ENCODE assay signal across 2 cellular contexts in the genomic region with DNA sequence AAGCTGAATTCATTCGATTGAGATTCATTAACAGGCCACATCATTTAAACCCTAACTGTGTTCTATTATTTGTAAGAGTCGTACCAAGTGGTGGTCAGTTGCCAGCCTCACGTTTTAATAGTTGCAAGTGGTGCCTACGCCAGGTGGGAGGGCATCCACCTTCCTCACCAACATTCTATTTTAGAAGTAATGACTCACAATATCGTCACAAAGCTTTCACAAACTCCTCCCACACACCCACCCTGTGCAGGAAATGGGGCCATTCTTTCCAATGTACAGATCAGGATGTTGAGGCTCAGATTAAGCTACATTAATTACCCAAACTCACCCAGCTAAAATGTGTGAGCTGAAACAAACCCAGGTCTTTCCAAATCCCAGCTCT.
TF ChIP-seq lines count a peak whose summit lies in the region.

No MANE protein-coding gene starts in this region.

TF ChIP-seq in IMR-90, 13 proteins besides CTCF, POLR2A, EP300 and RAD21 (continued from another document):
- no peak for TF ChIP-seq FOS (IDR thresholded peaks at IDR 0.05; ENCODE audit: low read depth, low read length)

TF ChIP-seq in SK-N-SH treated with all-trans-retinoic acid at 6 μM for 48 hours, 23 proteins besides CTCF, POLR2A, EP300 and RAD21 (continued from another document):
- no peak for TF ChIP-seq POU6F1 (CRISPR knock-in tag; IDR thresholded peaks at IDR 0.05; ENCODE audit: borderline replicate concordance, low read depth)
- no peak for TF ChIP-seq CREB5 (CRISPR knock-in tag; IDR thresholded peaks at IDR 0.05; ENCODE audit: low read depth)
- TF ChIP-seq ARNTL (CRISPR knock-in tag; IDR thresholded peaks at IDR 0.05; ENCODE audit: borderline replicate concordance, low read depth): no peak
- no peak for TF ChIP-seq ZNF565 (CRISPR knock-in tag; conservative IDR thresholded peaks at IDR 0.05; ENCODE audit: low read depth)
- TF ChIP-seq ZFP3 (CRISPR knock-in tag; IDR thresholded peaks at IDR 0.05): no peak
- TF ChIP-seq ISL1 (CRISPR knock-in tag; IDR thresholded peaks at IDR 0.05): no peak
- no peak for TF ChIP-seq SNAI2 (CRISPR knock-in tag; IDR thresholded peaks at IDR 0.05)
- no peak for TF ChIP-seq TCF4 (CRISPR knock-in tag; IDR thresholded peaks at IDR 0.05; ENCODE audit: borderline replicate concordance)
- TF ChIP-seq, protein P1, sequence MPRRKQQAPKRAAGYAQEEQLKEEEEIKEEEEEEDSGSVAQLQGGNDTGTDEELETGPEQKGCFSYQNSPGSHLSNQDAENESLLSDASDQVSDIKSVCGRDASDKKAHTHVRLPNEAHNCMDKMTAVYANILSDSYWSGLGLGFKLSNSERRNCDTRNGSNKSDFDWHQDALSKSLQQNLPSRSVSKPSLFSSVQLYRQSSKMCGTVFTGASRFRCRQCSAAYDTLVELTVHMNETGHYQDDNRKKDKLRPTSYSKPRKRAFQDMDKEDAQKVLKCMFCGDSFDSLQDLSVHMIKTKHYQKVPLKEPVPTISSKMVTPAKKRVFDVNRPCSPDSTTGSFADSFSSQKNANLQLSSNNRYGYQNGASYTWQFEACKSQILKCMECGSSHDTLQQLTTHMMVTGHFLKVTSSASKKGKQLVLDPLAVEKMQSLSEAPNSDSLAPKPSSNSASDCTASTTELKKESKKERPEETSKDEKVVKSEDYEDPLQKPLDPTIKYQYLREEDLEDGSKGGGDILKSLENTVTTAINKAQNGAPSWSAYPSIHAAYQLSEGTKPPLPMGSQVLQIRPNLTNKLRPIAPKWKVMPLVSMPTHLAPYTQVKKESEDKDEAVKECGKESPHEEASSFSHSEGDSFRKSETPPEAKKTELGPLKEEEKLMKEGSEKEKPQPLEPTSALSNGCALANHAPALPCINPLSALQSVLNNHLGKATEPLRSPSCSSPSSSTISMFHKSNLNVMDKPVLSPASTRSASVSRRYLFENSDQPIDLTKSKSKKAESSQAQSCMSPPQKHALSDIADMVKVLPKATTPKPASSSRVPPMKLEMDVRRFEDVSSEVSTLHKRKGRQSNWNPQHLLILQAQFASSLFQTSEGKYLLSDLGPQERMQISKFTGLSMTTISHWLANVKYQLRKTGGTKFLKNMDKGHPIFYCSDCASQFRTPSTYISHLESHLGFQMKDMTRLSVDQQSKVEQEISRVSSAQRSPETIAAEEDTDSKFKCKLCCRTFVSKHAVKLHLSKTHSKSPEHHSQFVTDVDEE (CRISPR knock-in tag; IDR thresholded peaks at IDR 0.05): no peak
- no peak for TF ChIP-seq PPARA (CRISPR knock-in tag; IDR thresholded peaks at IDR 0.05; ENCODE audit: borderline replicate concordance)
- TF ChIP-seq, protein P2, sequence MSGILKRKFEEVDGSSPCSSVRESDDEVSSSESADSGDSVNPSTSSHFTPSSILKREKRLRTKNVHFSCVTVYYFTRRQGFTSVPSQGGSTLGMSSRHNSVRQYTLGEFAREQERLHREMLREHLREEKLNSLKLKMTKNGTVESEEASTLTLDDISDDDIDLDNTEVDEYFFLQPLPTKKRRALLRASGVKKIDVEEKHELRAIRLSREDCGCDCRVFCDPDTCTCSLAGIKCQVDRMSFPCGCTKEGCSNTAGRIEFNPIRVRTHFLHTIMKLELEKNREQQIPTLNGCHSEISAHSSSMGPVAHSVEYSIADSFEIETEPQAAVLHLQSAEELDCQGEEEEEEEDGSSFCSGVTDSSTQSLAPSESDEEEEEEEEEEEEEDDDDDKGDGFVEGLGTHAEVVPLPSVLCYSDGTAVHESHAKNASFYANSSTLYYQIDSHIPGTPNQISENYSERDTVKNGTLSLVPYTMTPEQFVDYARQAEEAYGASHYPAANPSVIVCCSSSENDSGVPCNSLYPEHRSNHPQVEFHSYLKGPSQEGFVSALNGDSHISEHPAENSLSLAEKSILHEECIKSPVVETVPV (CRISPR knock-in tag; IDR thresholded peaks at IDR 0.05): no peak
- TF ChIP-seq ESRRG (CRISPR knock-in tag; IDR thresholded peaks at IDR 0.05): no peak
- TF ChIP-seq ZNF8 (CRISPR knock-in tag; IDR thresholded peaks at IDR 0.05): no peak
